8 cellular contexts compared by ENCODE assay signal in genomic region chr19:21474671-21475181, GRCh38. TPM values are rescaled to one million over a fixed set of nuclear protein-coding genes. Genes with fewer than 3 reads are reported as not detected.
DNase-seq lines count a peak whose midpoint lies in the region; ATAC-seq and TF ChIP-seq lines count a peak whose summit lies in the region.

No MANE protein-coding gene starts in this region.

- no peak for DNase-seq in AG04449 (ENCODE audit: low read depth, low spot score)
- DNase-seq in activated CD4-positive, alpha-beta T cell treated with anti-CD3 and anti-CD28 coated beads for 48 hours: peak; percentile 93
- DNase-seq in colonic mucosa: peak; percentile 77
- DNase-seq in left lung: peak; percentile 81 to 93
- DNase-seq in stimulated activated CD4-positive, alpha-beta T cell treated with anti-CD3 and anti-CD28 coated beads, Interleukin-1b, Interleukin-23, amount 100 ng/mL, for 1 hour (ENCODE audit: low read depth in 2 of 2): peak; percentile 22 to 64
- DNase-seq in SJCRH30: no peak

- CTCF ChIA-PET in AG04449 (lab: Yijun Ruan, JAX): no interaction called here

- intact Hi-C loops in colonic mucosa (cut with DNase I) (no loop called here), left lung (cut with DNase I) (no loop called here)

- H3K36me3 ChIP-seq in colonic mucosa (no peaks in the 10 kb centered on the region), left lung (no peaks in the 10 kb centered on the region), SJCRH30 (no peaks in the 10 kb centered on the region)

- H3K9me3 ChIP-seq in colonic mucosa (no peaks in the 10 kb centered on the region), left lung (no peaks in the 10 kb centered on the region), SJCRH30 (replicated peaks) (no peaks in the 10 kb centered on the region)

- peak overlapping the region; percentile 43 for H3K4me3 ChIP-seq in AG04449 (ENCODE audit: low read depth, low read length)
- H3K4me3 ChIP-seq in colonic mucosa: peak overlapping the region; percentile 47
- peak overlapping the region; percentile 40 to 52 for H3K4me3 ChIP-seq in left lung
- H3K4me3 ChIP-seq in SJCRH30: no peak overlapping the region

- no peaks in the 10 kb centered on the region for H3K4me1 ChIP-seq in colonic mucosa
- H3K4me1 ChIP-seq in left lung: peaks cover 5 to 14% of the 10 kb centered on the region in 2 donors
- H3K4me1 ChIP-seq in SJCRH30: no peaks in the 10 kb centered on the region

- POLR2A ChIA-PET in AG04449 (lab: Yijun Ruan, JAX): no interaction called here

- peak; percentile 83 for ATAC-seq in HG02678 (IDR thresholded peaks at IDR 0.05; ENCODE audit: unreplicated experiment)
- peak; percentile 97 for ATAC-seq in left lung
- ATAC-seq in HG03135 (IDR thresholded peaks at IDR 0.05; ENCODE audit: unreplicated experiment): no peak

- H3K27ac ChIP-seq in colonic mucosa (no peak overlapping the region), left lung (no peak overlapping the region), SJCRH30 (no peak overlapping the region)

- no peaks in the 10 kb centered on the region for H3K27me3 ChIP-seq in colonic mucosa
- H3K27me3 ChIP-seq in left lung: peaks cover 0 to 10% of the 10 kb centered on the region in 2 donors
- no peaks in the 10 kb centered on the region for H3K27me3 ChIP-seq in SJCRH30

- H3K9ac ChIP-seq in colonic mucosa (ENCODE audit: low read depth in 2 of 2, low read length in 2 of 2): no peak overlapping the region

- no peak for TF ChIP-seq CTCF in AG04449 (IDR thresholded peaks at IDR 0.05; ENCODE audit: insufficient read depth, low read length, missing control alignments)
- no peak for TF ChIP-seq CTCF in colonic mucosa (IDR thresholded peaks at IDR 0.05)
- no peak for TF ChIP-seq CTCF in left lung (IDR thresholded peaks at IDR 0.05)

RNA-seq across cellular contexts. Expression of gene ZNF429, which starts 30.7 kb away (rescaled TPM):
- total RNA-seq in colonic mucosa (10 to 100 TPM; 10.5 to 15.1 TPM), left lung (10 to 100 TPM; 12.5 to 19.6 TPM)
- total RNA-seq in SJCRH30 (2014; rRNA removed; shearing (Covaris generic)): 8.5 and 8.8 TPM in 2 replicates

Comparison
In these comparisons a context has a peak if more than half of its experiments do, and no peak if none do; other contexts are left out.
1. DNase-seq: peak in activated CD4-positive, alpha-beta T cell treated with anti-CD3 and anti-CD28 coated beads for 48 hours (single experiment), colonic mucosa (single experiment), left lung (2 of 2) and stimulated activated CD4-positive, alpha-beta T cell treated with anti-CD3 and anti-CD28 coated beads, Interleukin-1b, Interleukin-23, amount 100 ng/mL, for 1 hour (2 of 2); none in AG04449 (single experiment) and SJCRH30 (0 of 2).